In the genomic region with DNA sequence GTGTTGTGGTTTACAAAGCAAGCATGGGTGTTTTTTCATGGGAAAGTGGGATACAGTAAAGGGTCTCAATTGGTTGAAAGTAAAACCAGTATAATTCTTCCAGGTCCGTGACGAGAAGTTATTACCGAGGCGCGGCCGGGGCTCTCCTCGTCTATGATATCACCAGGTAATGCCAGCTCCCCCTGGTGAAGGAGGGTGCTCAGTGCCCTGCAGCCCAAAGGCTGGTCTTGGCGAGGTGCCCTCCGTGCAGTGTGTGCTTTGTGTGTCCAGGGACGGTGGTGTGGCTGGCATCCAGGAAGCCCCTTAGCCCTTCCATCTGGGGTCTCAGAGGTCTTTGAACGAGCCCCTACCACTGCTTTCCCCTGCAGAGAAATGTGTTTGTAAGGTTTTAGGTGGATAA, we compare ENCODE assay signal across 19 cellular contexts.
"Had no signal": no experiment of that assay in that cellular context is flagged by ENCODE, and none has a peak within 500 bp of the region (broad histone marks: within the 10 kb centered on the region; RNA-seq: fewer than 3 reads in every experiment).

No MANE protein-coding gene starts in this region.

- DNase-seq: activated B cell treated with CpG ODN at 0.5 μM for 24 hours; activated CD4-positive, alpha-beta memory T cell treated with anti-CD3 and anti-CD28 coated beads for 36 hours; activated CD4-positive, alpha-beta T cell treated with anti-CD3 and anti-CD28 coated beads for 4 hours; activated effector memory CD4-positive, alpha-beta T cell treated with anti-CD3 and anti-CD28 coated beads, Interleukin-2, amount 50 U/mL, for 16 hours; activated naive CD4-positive, alpha-beta T cell treated with anti-CD3 and anti-CD28 coated beads, Interleukin-2, amount 10 ng/mL, durations not matched to agents 7 days and 5 days; activated T-cell treated with anti-CD3 and anti-CD28 coated beads, Interleukin-2, amount 50 U/mL, for 48 hours; amygdala; effector memory CD4-positive, alpha-beta T cell; head of caudate nucleus; natural killer cell; ovary; small intestine; stimulated activated CD4-positive, alpha-beta T cell treated with anti-CD3 and anti-CD28 coated beads, Interleukin-15, amount 100 ng/mL, for 24 hours; T1000 had no signal

- H3K4me1 ChIP-seq: prostate gland, vagina had no signal

- H3K27me3 Mint-ChIP-seq: activated B cell treated with CpG ODN at 0.5 μM for 24 hours; activated CD4-positive, alpha-beta memory T cell treated with anti-CD3 and anti-CD28 coated beads for 36 hours; activated naive CD4-positive, alpha-beta T cell treated with anti-CD3 and anti-CD28 coated beads, Interleukin-2, amount 10 ng/mL, durations not matched to agents 7 days and 5 days; stimulated activated memory B cell treated with anti-CD40 and anti-IgM and Interleukin-4, amounts not matched to agents 10 μg/mL and 1 μg/mL and 100 μg/mL, for 72 hours had no signal

- H3K9me3 ChIP-seq: esophagus muscularis mucosa, gastroesophageal sphincter, ovary, prostate gland, vagina had no signal

- H3K27ac ChIP-seq: ovary, prostate gland, vagina had no signal

- H3K36me3 ChIP-seq: ovary had no signal

- H3K4me3 ChIP-seq: esophagus muscularis mucosa, gastroesophageal sphincter, ovary, prostate gland, vagina had no signal

- H3K27me3 ChIP-seq: esophagus muscularis mucosa, gastroesophageal sphincter, ovary, vagina had no signal

- ATAC-seq: natural killer cell; stimulated activated memory B cell treated with anti-CD40 and anti-IgM and Interleukin-4, amounts not matched to agents 10 μg/mL and 1 μg/mL and 100 μg/mL, for 72 hours had no signal

- H3K9me3 Mint-ChIP-seq: activated B cell treated with CpG ODN at 0.5 μM for 24 hours; activated CD4-positive, alpha-beta memory T cell treated with anti-CD3 and anti-CD28 coated beads for 36 hours; activated naive CD4-positive, alpha-beta T cell treated with anti-CD3 and anti-CD28 coated beads, Interleukin-2, amount 10 ng/mL, durations not matched to agents 7 days and 5 days had no signal

- H3K27ac Mint-ChIP-seq: activated B cell treated with CpG ODN at 0.5 μM for 24 hours; activated CD4-positive, alpha-beta memory T cell treated with anti-CD3 and anti-CD28 coated beads for 36 hours; activated naive CD4-positive, alpha-beta T cell treated with anti-CD3 and anti-CD28 coated beads, Interleukin-2, amount 10 ng/mL, durations not matched to agents 7 days and 5 days; natural killer cell; stimulated activated memory B cell treated with anti-CD40 and anti-IgM and Interleukin-4, amounts not matched to agents 10 μg/mL and 1 μg/mL and 100 μg/mL, for 72 hours had no signal

- H3K4me3 Mint-ChIP-seq: activated B cell treated with CpG ODN at 0.5 μM for 24 hours; activated CD4-positive, alpha-beta memory T cell treated with anti-CD3 and anti-CD28 coated beads for 36 hours; activated naive CD4-positive, alpha-beta T cell treated with anti-CD3 and anti-CD28 coated beads, Interleukin-2, amount 10 ng/mL, durations not matched to agents 7 days and 5 days; natural killer cell; stimulated activated memory B cell treated with anti-CD40 and anti-IgM and Interleukin-4, amounts not matched to agents 10 μg/mL and 1 μg/mL and 100 μg/mL, for 72 hours had no signal
